Comparison of ENCODE assay signal across 8 cellular contexts in the genomic region with DNA sequence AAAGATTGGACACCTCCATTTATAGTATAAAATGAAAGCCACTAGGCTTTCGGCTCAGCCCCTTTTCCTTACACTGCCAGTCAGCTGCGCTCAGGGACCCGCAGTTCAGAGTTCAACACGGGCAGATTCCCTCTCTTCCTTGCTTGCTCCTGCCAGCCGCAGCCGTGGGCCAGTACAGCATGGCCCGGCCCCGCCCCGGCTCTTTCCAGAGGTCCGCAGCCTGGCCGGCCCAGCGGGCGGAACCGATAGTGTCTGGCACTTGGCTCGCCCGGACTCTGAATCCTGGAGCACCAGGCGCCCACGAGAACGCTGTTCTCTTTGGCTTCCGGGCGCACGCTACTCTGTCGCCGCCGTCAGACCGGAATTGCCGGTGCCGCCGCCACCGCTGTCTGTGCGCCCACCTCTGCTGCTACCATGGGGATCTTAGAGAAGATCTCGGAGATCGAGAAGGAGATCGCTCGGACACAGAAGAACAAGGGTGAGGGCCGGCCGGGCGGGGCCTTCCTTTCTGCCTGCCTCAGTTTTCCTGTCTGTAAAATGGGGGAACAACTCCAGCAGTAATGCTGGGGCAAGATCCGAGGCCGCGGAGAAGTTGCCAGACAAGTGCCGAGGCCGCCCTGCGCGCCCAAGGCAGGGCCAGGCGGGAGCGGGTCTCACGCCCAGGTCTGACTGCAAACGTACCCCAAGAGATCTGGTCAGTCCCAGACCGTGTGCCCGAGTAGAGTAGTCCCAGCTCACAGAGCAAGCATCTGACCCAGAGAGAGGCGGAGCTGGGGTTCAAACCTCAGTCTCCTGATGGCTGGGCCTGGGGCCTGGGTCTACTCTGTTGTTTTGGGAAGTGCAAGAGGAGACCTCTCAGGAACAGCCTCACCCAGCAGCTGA. TPM values are rescaled to one million over a fixed set of nuclear protein-coding genes. Genes with fewer than 3 reads are reported as not detected.
DNase-seq lines count a peak whose midpoint lies in the region; ATAC-seq, FAIRE-seq and TF ChIP-seq lines count a peak whose summit lies in the region.

A gene with protein sequence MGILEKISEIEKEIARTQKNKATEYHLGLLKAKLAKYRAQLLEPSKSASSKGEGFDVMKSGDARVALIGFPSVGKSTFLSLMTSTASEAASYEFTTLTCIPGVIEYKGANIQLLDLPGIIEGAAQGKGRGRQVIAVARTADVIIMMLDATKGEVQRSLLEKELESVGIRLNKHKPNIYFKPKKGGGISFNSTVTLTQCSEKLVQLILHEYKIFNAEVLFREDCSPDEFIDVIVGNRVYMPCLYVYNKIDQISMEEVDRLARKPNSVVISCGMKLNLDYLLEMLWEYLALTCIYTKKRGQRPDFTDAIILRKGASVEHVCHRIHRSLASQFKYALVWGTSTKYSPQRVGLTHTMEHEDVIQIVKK (plus strand): TSS at position 339 of the 882 bp plus-strand sequence. CDS start 76 bp downstream, at position 415.

- FAIRE-seq in GM12892 (lab: Jason Lieb, UNC) (peak; percentile 95), urothelium cell line (lab: Jason Lieb, UNC) (no peak)

- peak within 1 kb of the TSS; percentile 75 for H3K27ac ChIP-seq in right cardiac atrium (ENCODE audit: low read length)

- peak; percentile 73 for ATAC-seq in HG02870 (IDR thresholded peaks at IDR 0.05; ENCODE audit: unreplicated experiment)
- peak; percentile 97 for ATAC-seq in right cardiac atrium

- 1% methylated on average over 52 of the region's 52 CpGs for WGBS in right cardiac atrium

- TF ChIP-seq POLR2A in GM12892 (IDR thresholded peaks at IDR 0.05; ENCODE audit: low read depth, low read length) = peak; percentile 88

- DNase-seq in GM12892 (ENCODE audit: insufficient read length) (peak; percentile 94), NCI-H187 (lab: John Stamatoyannopoulos, UW) (peak; percentile 46 to 65), anterior cingulate cortex (lab: John Stamatoyannopoulos, UW) (peak; percentile 35 to 94 (median 82)), right cardiac atrium (peak; percentile 92 to 97 (median 97)), pulmonary artery endothelial cell (ENCODE audit: low read depth, low spot score) (peak; percentile 60), urothelium cell line (ENCODE audit: low spot score) (peak; percentile 96)

- H3K9me3 ChIP-seq in right cardiac atrium (ENCODE audit: control insufficient read depth, low read length) = no peaks in the 10 kb centered on the region

- H3K4me3 ChIP-seq in right cardiac atrium (ENCODE audit: low read length) = peak within 1 kb of the TSS; percentile 69

- peaks cover 6% of the 10 kb centered on the region for H3K4me1 ChIP-seq in right cardiac atrium (ENCODE audit: control insufficient read depth, insufficient read depth, low read length)

- intact Hi-C loops in T-helper 2 cell treated with Interferon-gamma antibody and Interleukin-4, amounts not matched to agents 100 ng/mL and 5 ng/mL, for 36 hours (cut with micrococcal nuclease) = loop anchor here (1.0 to 5.0 kb wide), 3 partner anchors 49 to 224 kb away; a partner anchor contains a TSS
- intact Hi-C loops in right cardiac atrium (cut with DNase I) = no loop called here

- H3K27me3 ChIP-seq in right cardiac atrium (ENCODE audit: control insufficient read depth, insufficient read depth) = no peaks in the 10 kb centered on the region

RNA-seq across cellular contexts. Expression of the gene that starts here (rescaled TPM):
- 25.4 TPM for polyA plus RNA-seq in GM12892 (2012; ENCODE audit: missing spikeins)
- 58.1 and 67.0 TPM in 2 replicates for total RNA-seq in T-helper 2 cell treated with Interferon-gamma antibody and Interleukin-4, amounts not matched to agents 100 ng/mL and 5 ng/mL, for 36 hours
- total RNA-seq in right cardiac atrium (10 to 100 TPM; 20.1 to 22.3 (median 21.5) TPM), pulmonary artery endothelial cell (38.1 and 49.3 TPM in 2 replicates)
- 22.1 TPM for polyA plus RNA-seq in right cardiac atrium

Comparison
In these comparisons a context has a peak if more than half of its experiments do, and no peak if none do; other contexts are left out.
1. Peak in every context shown above with its lines: DNase-seq, ATAC-seq, H3K4me3 ChIP-seq and H3K27ac ChIP-seq.